In genomic region chr5:172820046-172820767, GRCh38 we compare ENCODE assay signal across 12 cellular contexts. TPM values are rescaled to one million over a fixed set of nuclear protein-coding genes. Genes with fewer than 3 reads are reported as not detected.
DNase-seq lines count a peak whose midpoint lies in the region; ATAC-seq and TF ChIP-seq lines count a peak whose summit lies in the region.
"Had no signal": no experiment of that assay in that cellular context is flagged by ENCODE, and none has a peak within 500 bp of the region (broad histone marks: within the 10 kb centered on the region; RNA-seq: fewer than 3 reads in every experiment).

No MANE protein-coding gene starts in this region.

- H3K4me1 Mint-ChIP-seq in HFFc6 (ENCODE audit: low read depth): peaks cover 30% of the 10 kb centered on the region

- peaks cover 0 to under 1% of the 10 kb centered on the region in 2 donors for H3K9me3 ChIP-seq in breast epithelium
- no peaks in the 10 kb centered on the region for H3K9me3 ChIP-seq in right lobe of liver
- H3K9me3 ChIP-seq in upper lobe of left lung: peaks cover 0 to 3% (median under 1%) of the 10 kb centered on the region in 4 donors

- no peak overlapping the region for H3K27ac Mint-ChIP-seq in HFFc6
- H3K27ac Mint-ChIP-seq: B cell had no signal

- H3K36me3 ChIP-seq in breast epithelium (no peaks in the 10 kb centered on the region), right lobe of liver (no peaks in the 10 kb centered on the region), upper lobe of left lung (no peaks in the 10 kb centered on the region)

- no peak overlapping the region for H3K4me3 Mint-ChIP-seq in HFFc6
- H3K4me3 Mint-ChIP-seq: B cell had no signal

- intact Hi-C loops in breast epithelium (cut with DNase I; ENCODE audit: low total_unique reads) (no loop called here), right lobe of liver (cut with DNase I) (no loop called here)

- peak; percentile 52 for DNase-seq in activated naive CD4-positive, alpha-beta T cell treated with Interleukin-2 at 50 U/mL for 16 hours
- no peak for DNase-seq in activated naive CD4-positive, alpha-beta T cell (lab: John Stamatoyannopoulos, UW)
- DNase-seq in breast epithelium (ENCODE audit: low spot score in 2 of 2) (peak; percentile 73 to 82), right lobe of liver (peak in 1 of 3 donors; percentile 33), upper lobe of left lung (peak in 1 of 2 donors; percentile 69), HFFc6 (no peak)
- DNase-seq: erythroblast, NCI-H82 had no signal

- H3K4me3 ChIP-seq in breast epithelium: peak overlapping the region in 1 of 3 donors; percentile 8
- H3K4me3 ChIP-seq in right lobe of liver: no peak overlapping the region
- no peak overlapping the region for H3K4me3 ChIP-seq in upper lobe of left lung

- TF ChIP-seq EP300 in upper lobe of left lung (IDR thresholded peaks at IDR 0.05): no peak

- H3K27me3 Mint-ChIP-seq in HFFc6 (ENCODE audit: insufficient read depth): no peaks in the 10 kb centered on the region; the same call in none of the 2 replicates
- H3K27me3 Mint-ChIP-seq: B cell had no signal

- H3K27ac ChIP-seq in breast epithelium (peak overlapping the region; percentile 68 to 76), right lobe of liver (no peak overlapping the region), upper lobe of left lung (peak overlapping the region in 1 of 4 donors; percentile 32)
- H3K27ac ChIP-seq: KMS-11 had no signal

- ATAC-seq in right lobe of liver (peak; percentile 15 to 51 (median 36)), upper lobe of left lung (ENCODE audit: low FRiP score in 2 of 2) (peak; percentile 54 to 65), GM18511 (IDR thresholded peaks at IDR 0.05; ENCODE audit: unreplicated experiment) (no peak), HG03097 (IDR thresholded peaks at IDR 0.05; ENCODE audit: low FRiP score, unreplicated experiment) (no peak)

- TF ChIP-seq POLR2A in breast epithelium (IDR thresholded peaks at IDR 0.05): no peak
- no peak for TF ChIP-seq POLR2A in right lobe of liver (IDR thresholded peaks at IDR 0.05)
- no peak for TF ChIP-seq POLR2A in upper lobe of left lung (IDR thresholded peaks at IDR 0.05)

- peaks cover 11% of the 10 kb centered on the region for H3K9me3 Mint-ChIP-seq in HFFc6

- WGBS in right lobe of liver (ENCODE audit: insufficient coverage, low coverage, low lambda C conversion rate, missing lambda C conversion rate): 54% methylated on average over 5 of the region's 16 CpGs
- WGBS in upper lobe of left lung, 2 donors: 43 to 60% methylated on average over 16 of the region's 16 CpGs

- H3K4me1 ChIP-seq in breast epithelium (no peaks in the 10 kb centered on the region), right lobe of liver (no peaks in the 10 kb centered on the region), upper lobe of left lung (peaks cover 0 to 12% (median 11%) of the 10 kb centered on the region in 4 donors)

- TF ChIP-seq CTCF in breast epithelium (IDR thresholded peaks at IDR 0.05) (no peak), right lobe of liver (IDR thresholded peaks at IDR 0.05) (no peak), upper lobe of left lung (IDR thresholded peaks at IDR 0.05) (no peak), HFFc6 (IDR thresholded peaks at IDR 0.05) (no peak)

- no peaks in the 10 kb centered on the region for H3K27me3 ChIP-seq in breast epithelium
- no peaks in the 10 kb centered on the region for H3K27me3 ChIP-seq in right lobe of liver
- H3K27me3 ChIP-seq in upper lobe of left lung: no peaks in the 10 kb centered on the region

- H3K36me3 Mint-ChIP-seq in HFFc6 (ENCODE audit: low read depth): peaks cover 4% of the 10 kb centered on the region

RNA-seq across cellular contexts. Expression of gene ERGIC1, which starts 13.8 kb away (rescaled TPM):
- total RNA-seq in breast epithelium (100 to 1,000 TPM in 1 of 3 donors, 10 to 100 TPM in 2; 86.6 to 139 (median 95.2) TPM), right lobe of liver (100 to 1,000 TPM; 103 to 264 (median 154) TPM), upper lobe of left lung (100 to 1,000 TPM; 158 to 225 (median 173) TPM)
- 100 to 1,000 TPM; 240 to 276 (median 258) TPM for total RNA-seq in HFFc6 (2021; fragmentation: NEBNext Ultra II Directional; extraction: Animal tissue kit (Norgen Biotek cat#: 25700))

RNA-seq across cellular contexts. Expression of gene DUSP1, which starts 49.2 kb away (rescaled TPM):
- total RNA-seq in breast epithelium (1,000 to 10,000 TPM in 2 of 3 donors, 100 to 1,000 TPM in 1; 752 to 1,562 (median 1,015) TPM), right lobe of liver (100 to 1,000 TPM; 106 to 407 (median 232) TPM), upper lobe of left lung (1,000 to 10,000 TPM in 3 of 6 donors, 100 to 1,000 TPM in 3; 568 to 1,492 (median 904) TPM)
- total RNA-seq in HFFc6 (2021; fragmentation: NEBNext Ultra II Directional; extraction: Animal tissue kit (Norgen Biotek cat#: 25700)): 100 to 1,000 TPM; 213 to 319 (median 307) TPM

Comparison
In these comparisons a context has a peak if more than half of its experiments do, and no peak if none do; other contexts are left out.
1. DNase-seq: peak in activated naive CD4-positive, alpha-beta T cell treated with Interleukin-2 at 50 U/mL for 16 hours (single experiment) and breast epithelium (2 of 2); none in activated naive CD4-positive, alpha-beta T cell (0 of 4) and HFFc6 (single experiment).
2. H3K27ac ChIP-seq: peak in breast epithelium (2 of 2); none in right lobe of liver (0 of 3).
3. ATAC-seq: peak in right lobe of liver (4 of 4) and upper lobe of left lung (2 of 2); none in GM18511 (single experiment) and HG03097 (single experiment).